Comparison of ENCODE assay signal across 23 cellular contexts in genomic region chr13:33789757-33790156, GRCh38. TPM values are rescaled to one million over a fixed set of nuclear protein-coding genes. Genes with fewer than 3 reads are reported as not detected.
A peak's percentile ranks its signal among the peaks of the same experiment; 100 is the strongest.
DNase-seq lines count a peak whose midpoint lies in the region; ATAC-seq and TF ChIP-seq lines count a peak whose summit lies in the region.
"Had no signal": no experiment of that assay in that cellular context is flagged by ENCODE, and none has a peak within 500 bp of the region (broad histone marks: within the 10 kb centered on the region; RNA-seq: fewer than 3 reads in every experiment).

No MANE protein-coding gene starts in this region.

- H3K27ac ChIP-seq in GM23338 (ENCODE audit: low read depth) (no peak overlapping the region), Karpas-422 (ENCODE audit: low read length) (peak overlapping the region; percentile 97), SU-DHL-6 (ENCODE audit: low read depth, low read length) (peak overlapping the region; percentile 97)
- H3K27ac ChIP-seq: 22Rv1; A549; BLaER1 treated with 17β-estradiol and CSF1 and Interleukin-3, amounts not matched to agents 10 nM and 100 nM had no signal

- peaks cover under 1% of the 10 kb centered on the region for H3K27me3 Mint-ChIP-seq in GM23338 (ENCODE audit: insufficient read depth, low read depth, poor library complexity)
- H3K27me3 Mint-ChIP-seq in stimulated activated naive B cell treated with anti-CD40 and anti-IgM and Interleukin-4, amounts not matched to agents 10 μg/mL and 1 μg/mL and 100 μg/mL, for 72 hours = no peaks in the 10 kb centered on the region
- H3K27me3 Mint-ChIP-seq: B cell had no signal

- H3K79me2 ChIP-seq in GM23338 (replicated peaks; ENCODE audit: insufficient read depth) (no peaks in the 10 kb centered on the region), Karpas-422 (ENCODE audit: low read length) (peaks cover 80% of the 10 kb centered on the region), SU-DHL-6 (ENCODE audit: insufficient read depth, low read length) (no peaks in the 10 kb centered on the region)

- DNase-seq in GM23338 (ENCODE audit: low spot score) (no peak), Karpas-422 (no peak), GF-D8 (lab: John Stamatoyannopoulos, UW) (no peak)
- DNase-seq in stimulated activated naive B cell treated with anti-CD40 and anti-IgM and Interleukin-4, amounts not matched to agents 10 μg/mL and 1 μg/mL and 100 μg/mL, for 72 hours = no peak
- DNase-seq: AML-193; CD4-positive, alpha-beta memory T cell; CD4-positive, CD25-positive, alpha-beta regulatory T cell; CD8-positive, alpha-beta memory T cell; COR-L47; DMS 273 treated with DMSO at 0.1 percent for 48 hours; DMS153; DMS53; DMS79; DND-41; EL; GDM1 had no signal

- H2AFZ ChIP-seq in GM23338 (no peak overlapping the region), Karpas-422 (ENCODE audit: low read length) (no peak overlapping the region), SU-DHL-6 (ENCODE audit: low read depth, low read length, severe bottlenecking) (no peak overlapping the region)

- H3K27me3 ChIP-seq in GM23338 (ENCODE audit: insufficient read depth) = no peaks in the 10 kb centered on the region
- no peaks in the 10 kb centered on the region for H3K27me3 ChIP-seq in Karpas-422 (ENCODE audit: low read length)
- no peaks in the 10 kb centered on the region for H3K27me3 ChIP-seq in SU-DHL-6 (ENCODE audit: low read length)
- H3K27me3 ChIP-seq: BLaER1 treated with 17β-estradiol and CSF1 and Interleukin-3, amounts not matched to agents 10 nM and 100 nM had no signal

- H3K4me2 ChIP-seq in GM23338 (no peak overlapping the region), Karpas-422 (ENCODE audit: low read depth, low read length, poor library complexity, severe bottlenecking) (peak overlapping the region; percentile 30), SU-DHL-6 (ENCODE audit: low read depth, low read length, poor library complexity, severe bottlenecking) (peak overlapping the region; percentile 89)
- H3K4me2 ChIP-seq: A549; BLaER1 treated with 17β-estradiol and CSF1 and Interleukin-3, amounts not matched to agents 10 nM and 100 nM had no signal

- no peak for TF ChIP-seq CTCF in GM23338 (conservative IDR thresholded peaks at IDR 0.05; ENCODE audit: low read depth in 2 of 2)
- TF ChIP-seq CTCF in SU-DHL-6 (IDR thresholded peaks at IDR 0.05; ENCODE audit: insufficient read depth, low read length, poor library complexity, severe bottlenecking) = no peak

- H3F3A ChIP-seq in GM23338 (replicated peaks; ENCODE audit: low read depth) = no peaks in the 10 kb centered on the region
- H3F3A ChIP-seq in SU-DHL-6 (ENCODE audit: insufficient read depth) = peaks cover 88% of the 10 kb centered on the region

- no peaks in the 10 kb centered on the region for H3K9me2 ChIP-seq in GM23338 (ENCODE audit: insufficient read depth)
- no peaks in the 10 kb centered on the region for H3K9me2 ChIP-seq in Karpas-422 (replicated peaks; ENCODE audit: insufficient read depth, low read length)
- H3K9me2 ChIP-seq in SU-DHL-6 (replicated peaks; ENCODE audit: insufficient read depth, low read length) = no peaks in the 10 kb centered on the region

- H3K9ac ChIP-seq in Karpas-422 (ENCODE audit: low read length) = 0 out of 2 replicates have a peak overlapping the region, but pooled peaks have one; percentile 11
- H3K9ac ChIP-seq in SU-DHL-6 (ENCODE audit: low read length) = peak overlapping the region; percentile 60
- H3K9ac ChIP-seq: BLaER1 treated with 17β-estradiol and CSF1 and Interleukin-3, amounts not matched to agents 10 nM and 100 nM had no signal

- H3K4me1 ChIP-seq in GM23338 (ENCODE audit: insufficient read depth) (no peaks in the 10 kb centered on the region; the same call in none of the 2 replicates), Karpas-422 (ENCODE audit: low read length) (peaks cover 82% of the 10 kb centered on the region)
- H3K4me1 ChIP-seq: A549 had no signal

- H3K36me3 ChIP-seq in GM23338 (ENCODE audit: insufficient read depth) (no peaks in the 10 kb centered on the region), Karpas-422 (ENCODE audit: insufficient read depth, low read length) (peaks cover 44% of the 10 kb centered on the region), SU-DHL-6 (ENCODE audit: low read length) (no peaks in the 10 kb centered on the region)
- H3K36me3 ChIP-seq: BLaER1 treated with 17β-estradiol and CSF1 and Interleukin-3, amounts not matched to agents 10 nM and 100 nM had no signal

- 0 out of 3 replicates have a peak, but pooled peaks cover under 1% of the 10 kb centered on the region for H3K9me3 Mint-ChIP-seq in GM23338
- peaks cover 6 to 7% of the 10 kb centered on the region in 2 donors for H3K9me3 Mint-ChIP-seq in stimulated activated naive B cell treated with anti-CD40 and anti-IgM and Interleukin-4, amounts not matched to agents 10 μg/mL and 1 μg/mL and 100 μg/mL, for 72 hours

- no peak overlapping the region for H3K4me3 ChIP-seq in GM23338
- H3K4me3 ChIP-seq in Karpas-422 (ENCODE audit: low read length) = peak overlapping the region; percentile 2
- peak overlapping the region; percentile 10 for H3K4me3 ChIP-seq in SU-DHL-6 (ENCODE audit: insufficient read depth, low read length, poor library complexity, severe bottlenecking)
- H3K4me3 ChIP-seq: A549; BLaER1 treated with 17β-estradiol and CSF1 and Interleukin-3, amounts not matched to agents 10 nM and 100 nM had no signal

- ATAC-seq in GM23338 (peak; percentile 69), HG03175 (IDR thresholded peaks at IDR 0.05; ENCODE audit: unreplicated experiment) (no peak)
- ATAC-seq in stimulated activated naive B cell treated with anti-CD40 and anti-IgM and Interleukin-4, amounts not matched to agents 10 μg/mL and 1 μg/mL and 100 μg/mL, for 72 hours (replicated peaks) = no peak
- ATAC-seq: A549 had no signal

- H3K9me3 ChIP-seq in Karpas-422 (ENCODE audit: low read length) = peaks cover 5% of the 10 kb centered on the region
- no peaks in the 10 kb centered on the region for H3K9me3 ChIP-seq in SU-DHL-6 (ENCODE audit: insufficient read depth, low read length)

- no peak overlapping the region for H3K27ac Mint-ChIP-seq in GM23338
- no peak overlapping the region for H3K27ac Mint-ChIP-seq in stimulated activated naive B cell treated with anti-CD40 and anti-IgM and Interleukin-4, amounts not matched to agents 10 μg/mL and 1 μg/mL and 100 μg/mL, for 72 hours
- H3K27ac Mint-ChIP-seq: B cell; CD14-positive monocyte; CD4-positive, alpha-beta memory T cell; CD4-positive, CD25-positive, alpha-beta regulatory T cell; CD8-positive, alpha-beta memory T cell had no signal

- no peak overlapping the region for H3K4me3 Mint-ChIP-seq in GM23338
- H3K4me3 Mint-ChIP-seq in stimulated activated naive B cell treated with anti-CD40 and anti-IgM and Interleukin-4, amounts not matched to agents 10 μg/mL and 1 μg/mL and 100 μg/mL, for 72 hours = no peak overlapping the region
- H3K4me3 Mint-ChIP-seq: B cell; CD14-positive monocyte; CD4-positive, alpha-beta memory T cell; CD4-positive, CD25-positive, alpha-beta regulatory T cell; CD8-positive, alpha-beta memory T cell had no signal

- H3K4me1 Mint-ChIP-seq in GM23338 = peaks cover 13% of the 10 kb centered on the region
- H3K4me1 Mint-ChIP-seq in stimulated activated naive B cell treated with anti-CD40 and anti-IgM and Interleukin-4, amounts not matched to agents 10 μg/mL and 1 μg/mL and 100 μg/mL, for 72 hours = peaks cover 0 to 5% of the 10 kb centered on the region in 2 donors

- H4K20me1 ChIP-seq in GM23338 (replicated peaks; ENCODE audit: insufficient read depth) = no peaks in the 10 kb centered on the region
- H4K20me1 ChIP-seq in Karpas-422 (ENCODE audit: insufficient read depth, low read depth, low read length) = no peaks in the 10 kb centered on the region
- no peaks in the 10 kb centered on the region for H4K20me1 ChIP-seq in SU-DHL-6 (ENCODE audit: low read depth, low read length)
- H4K20me1 ChIP-seq: BLaER1 treated with 17β-estradiol and CSF1 and Interleukin-3, amounts not matched to agents 10 nM and 100 nM had no signal

- 0 out of 3 replicates have a peak, but pooled peaks cover under 1% of the 10 kb centered on the region for H3K36me3 Mint-ChIP-seq in GM23338 (ENCODE audit: low read depth)
- H3K36me3 Mint-ChIP-seq in stimulated activated naive B cell treated with anti-CD40 and anti-IgM and Interleukin-4, amounts not matched to agents 10 μg/mL and 1 μg/mL and 100 μg/mL, for 72 hours = no peaks in the 10 kb centered on the region
- H3K36me3 Mint-ChIP-seq: CD14-positive monocyte; CD4-positive, CD25-positive, alpha-beta regulatory T cell had no signal

TF ChIP-seq in GM23338, 12 proteins besides CTCF, POLR2A, EP300 and RAD21 (continues in another document):
- no peak for TF ChIP-seq POLR2AphosphoS5 (IDR thresholded peaks at IDR 0.05; ENCODE audit: low read depth)
- TF ChIP-seq, protein P1, sequence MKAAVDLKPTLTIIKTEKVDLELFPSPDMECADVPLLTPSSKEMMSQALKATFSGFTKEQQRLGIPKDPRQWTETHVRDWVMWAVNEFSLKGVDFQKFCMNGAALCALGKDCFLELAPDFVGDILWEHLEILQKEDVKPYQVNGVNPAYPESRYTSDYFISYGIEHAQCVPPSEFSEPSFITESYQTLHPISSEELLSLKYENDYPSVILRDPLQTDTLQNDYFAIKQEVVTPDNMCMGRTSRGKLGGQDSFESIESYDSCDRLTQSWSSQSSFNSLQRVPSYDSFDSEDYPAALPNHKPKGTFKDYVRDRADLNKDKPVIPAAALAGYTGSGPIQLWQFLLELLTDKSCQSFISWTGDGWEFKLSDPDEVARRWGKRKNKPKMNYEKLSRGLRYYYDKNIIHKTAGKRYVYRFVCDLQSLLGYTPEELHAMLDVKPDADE (IDR thresholded peaks at IDR 0.05) = no peak

RNA-seq across cellular contexts. Expression of gene RFC3, which starts 28.2 kb away (rescaled TPM):
- total RNA-seq in GM23338 (2014; rRNA removed; shearing (Covaris generic)) = 75.5 and 84.7 TPM in 2 replicates
- polyA plus RNA-seq in GM23338 (2016; fragmentation: Nextera tagmentation; extraction: Ambion mirVana) = 41.0 and 48.7 TPM in 2 replicates
- total RNA-seq in Karpas-422 (2014; rRNA removed; shearing (Covaris generic); ENCODE audit: low replicate concordance) = 144 and 321 TPM in 2 replicates
